Comparison of ENCODE assay signal across 13 cellular contexts in the genomic region with DNA sequence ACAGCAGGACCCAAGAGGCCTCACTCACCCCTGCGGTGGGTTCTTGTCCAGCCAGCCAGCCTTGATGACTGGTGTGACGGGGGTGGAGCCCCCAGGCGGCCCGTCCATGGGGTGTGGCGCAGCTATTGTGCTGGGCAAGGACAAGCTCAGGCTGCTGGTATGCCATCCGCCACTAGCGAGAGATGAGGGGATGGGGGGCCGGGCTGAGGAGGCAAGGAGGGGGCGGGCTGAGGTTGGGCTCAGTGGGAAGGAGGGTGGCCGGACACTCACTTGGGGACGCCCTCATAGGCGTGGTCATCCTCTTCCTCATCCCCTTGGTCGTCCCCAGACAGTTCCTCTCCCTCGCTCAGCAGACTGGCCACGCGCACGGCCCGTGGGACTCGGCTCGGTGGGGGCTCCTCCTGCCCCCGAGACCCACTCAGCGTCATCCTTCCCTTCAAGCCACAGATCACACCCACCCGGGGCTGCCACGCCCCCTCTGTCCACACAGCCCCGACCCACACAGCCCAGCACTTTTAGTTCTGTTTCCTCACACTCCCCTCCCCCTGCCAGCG. TPM values are rescaled to one million over a fixed set of nuclear protein-coding genes. Genes with fewer than 3 reads are reported as not detected.
DNase-seq lines count a peak whose midpoint lies in the region; ATAC-seq and TF ChIP-seq lines count a peak whose summit lies in the region.
"Had no signal": no experiment of that assay in that cellular context is flagged by ENCODE, and none has a peak within 500 bp of the region (broad histone marks: within the 10 kb centered on the region; RNA-seq: fewer than 3 reads in every experiment).

No MANE protein-coding gene starts in this region.

- H3K36me3 ChIP-seq in upper lobe of right lung (peaks cover 73% of the 10 kb centered on the region), SJCRH30 (no peaks in the 10 kb centered on the region)

- no peak for DNase-seq in activated CD8-positive, alpha-beta memory T cell treated with anti-CD3 and anti-CD28 coated beads, Interleukin-2, amount 10 ng/mL, durations not matched to agents 7 days and 5 days
- no peak for DNase-seq in activated CD8-positive, alpha-beta memory T cell treated with anti-CD3 and anti-CD28 coated beads, Interleukin-2, amount 50 U/mL, for 48 hours
- DNase-seq in globus pallidus (ENCODE audit: low spot score) = peak; percentile 69
- no peak for DNase-seq in nephron progenitor cell
- DNase-seq in upper lobe of right lung = peak; percentile 93
- DNase-seq in SJCRH30 = no peak
- no peak for DNase-seq in HT-29 (ENCODE audit: low spot score)
- DNase-seq: activated CD4-positive, alpha-beta memory T cell treated with anti-CD3 and anti-CD28 coated beads, Interleukin-2, amount 10 ng/mL, durations not matched to agents 7 days and 5 days; NCI-H2107; SHP77 had no signal

- H3K27me3 ChIP-seq in upper lobe of right lung (no peaks in the 10 kb centered on the region), SJCRH30 (no peaks in the 10 kb centered on the region)

- H3K4me3 ChIP-seq in upper lobe of right lung (no peak overlapping the region), SJCRH30 (no peak overlapping the region)
- H3K4me3 ChIP-seq: A549 had no signal

- CTCF ChIA-PET in activated CD8-positive, alpha-beta memory T cell treated with anti-CD3 and anti-CD28 coated beads, Interleukin-2, amount 10 ng/mL, durations not matched to agents 7 days and 5 days (lab: Charles Lee) = no interaction called here

- H3K27ac Mint-ChIP-seq in activated CD8-positive, alpha-beta memory T cell treated with anti-CD3 and anti-CD28 coated beads, Interleukin-2, amount 10 ng/mL, durations not matched to agents 7 days and 5 days = peak overlapping the region; percentile 11
- H3K27ac Mint-ChIP-seq in nephron progenitor cell = peak overlapping the region; percentile 93
- H3K27ac Mint-ChIP-seq: activated CD4-positive, alpha-beta memory T cell treated with anti-CD3 and anti-CD28 coated beads, Interleukin-2, amount 10 ng/mL, durations not matched to agents 7 days and 5 days had no signal

- peaks cover 7% of the 10 kb centered on the region for H3K36me3 Mint-ChIP-seq in activated CD8-positive, alpha-beta memory T cell treated with anti-CD3 and anti-CD28 coated beads, Interleukin-2, amount 10 ng/mL, durations not matched to agents 7 days and 5 days
- H3K36me3 Mint-ChIP-seq in nephron progenitor cell (ENCODE audit: low read depth) = peaks cover 29% of the 10 kb centered on the region

- H3K27ac ChIP-seq in upper lobe of right lung (no peak overlapping the region), SJCRH30 (no peak overlapping the region)
- H3K27ac ChIP-seq: A549 had no signal

- H3K4me1 Mint-ChIP-seq in activated CD8-positive, alpha-beta memory T cell treated with anti-CD3 and anti-CD28 coated beads, Interleukin-2, amount 10 ng/mL, durations not matched to agents 7 days and 5 days = peaks cover 10% of the 10 kb centered on the region
- peaks cover 43% of the 10 kb centered on the region for H3K4me1 Mint-ChIP-seq in nephron progenitor cell

- no peaks in the 10 kb centered on the region for H3K9me3 Mint-ChIP-seq in activated CD8-positive, alpha-beta memory T cell treated with anti-CD3 and anti-CD28 coated beads, Interleukin-2, amount 10 ng/mL, durations not matched to agents 7 days and 5 days (ENCODE audit: low read depth)
- no peaks in the 10 kb centered on the region for H3K9me3 Mint-ChIP-seq in nephron progenitor cell
- H3K9me3 Mint-ChIP-seq: activated CD4-positive, alpha-beta memory T cell treated with anti-CD3 and anti-CD28 coated beads, Interleukin-2, amount 10 ng/mL, durations not matched to agents 7 days and 5 days had no signal

- no peak overlapping the region for H3K4me3 Mint-ChIP-seq in activated CD8-positive, alpha-beta memory T cell treated with anti-CD3 and anti-CD28 coated beads, Interleukin-2, amount 10 ng/mL, durations not matched to agents 7 days and 5 days
- H3K4me3 Mint-ChIP-seq in nephron progenitor cell = peak overlapping the region; percentile 41
- H3K4me3 Mint-ChIP-seq: activated CD4-positive, alpha-beta memory T cell treated with anti-CD3 and anti-CD28 coated beads, Interleukin-2, amount 10 ng/mL, durations not matched to agents 7 days and 5 days had no signal

- no peak for ATAC-seq in activated CD8-positive, alpha-beta memory T cell treated with anti-CD3 and anti-CD28 coated beads, Interleukin-2, amount 10 ng/mL, durations not matched to agents 7 days and 5 days
- ATAC-seq in upper lobe of right lung (peak; percentile 91), GM18511 (IDR thresholded peaks at IDR 0.05; ENCODE audit: unreplicated experiment) (no peak)
- ATAC-seq: A549 had no signal

- H3K4me1 ChIP-seq in upper lobe of right lung (peaks cover 19% of the 10 kb centered on the region), SJCRH30 (no peaks in the 10 kb centered on the region)
- H3K4me1 ChIP-seq: A549 had no signal

- H3K9me3 ChIP-seq in upper lobe of right lung = no peaks in the 10 kb centered on the region
- H3K9me3 ChIP-seq in SJCRH30 (replicated peaks) = no peaks in the 10 kb centered on the region
- H3K9me3 ChIP-seq: A549 had no signal

- intact Hi-C loops in upper lobe of right lung (cut with DNase I) = no loop called here

- TF ChIP-seq CTCF in nephron progenitor cell (IDR thresholded peaks at IDR 0.05) (no peak), upper lobe of right lung (IDR thresholded peaks at IDR 0.05) (no peak)

- no peaks in the 10 kb centered on the region for H3K27me3 Mint-ChIP-seq in activated CD8-positive, alpha-beta memory T cell treated with anti-CD3 and anti-CD28 coated beads, Interleukin-2, amount 10 ng/mL, durations not matched to agents 7 days and 5 days
- peaks cover 5% of the 10 kb centered on the region for H3K27me3 Mint-ChIP-seq in nephron progenitor cell (ENCODE audit: low read depth, poor library complexity)
- H3K27me3 Mint-ChIP-seq: activated CD4-positive, alpha-beta memory T cell treated with anti-CD3 and anti-CD28 coated beads, Interleukin-2, amount 10 ng/mL, durations not matched to agents 7 days and 5 days had no signal

RNA-seq across cellular contexts. Expression of gene PDE2A, which starts 38.0 kb away (rescaled TPM):
- under 1 TPM; 0.67 to 0.75 TPM for total RNA-seq in activated CD8-positive, alpha-beta memory T cell treated with anti-CD3 and anti-CD28 coated beads, Interleukin-2, amount 10 ng/mL, durations not matched to agents 7 days and 5 days
- total RNA-seq in upper lobe of right lung = 27.3 TPM
- 0.15 and 0.24 TPM in 2 replicates for total RNA-seq in SJCRH30 (2014; rRNA removed; shearing (Covaris generic))
- 0.29 and 0.79 TPM in 2 replicates for total RNA-seq in HT-29 (2014; rRNA removed; shearing (Covaris generic))
- total RNA-seq: G401 had no signal

RNA-seq across cellular contexts. Expression of gene ARAP1, which starts 40.0 kb away (rescaled TPM):
- 100 to 1,000 TPM in 1 of 2 experiments, 10 to 100 TPM in 1; 96.5 to 104 TPM for total RNA-seq in activated CD8-positive, alpha-beta memory T cell treated with anti-CD3 and anti-CD28 coated beads, Interleukin-2, amount 10 ng/mL, durations not matched to agents 7 days and 5 days
- total RNA-seq in upper lobe of right lung = 226 TPM
- total RNA-seq in SJCRH30 (2014; rRNA removed; shearing (Covaris generic)) = 19.0 and 22.1 TPM in 2 replicates
- total RNA-seq in HT-29 (2014; rRNA removed; shearing (Covaris generic)) = 109 and 161 TPM in 2 replicates

Comparison
In these comparisons a context has a peak if more than half of its experiments do, and no peak if none do; other contexts are left out.
1. DNase-seq: peak in globus pallidus (single experiment) and upper lobe of right lung (single experiment); none in activated CD8-positive, alpha-beta memory T cell treated with anti-CD3 and anti-CD28 coated beads, Interleukin-2, amount 10 ng/mL, durations not matched to agents 7 days and 5 days (single experiment), activated CD8-positive, alpha-beta memory T cell treated with anti-CD3 and anti-CD28 coated beads, Interleukin-2, amount 50 U/mL, for 48 hours (single experiment), nephron progenitor cell (single experiment), SJCRH30 (0 of 2) and HT-29 (single experiment).
2. RNA of gene PDE2A, which starts 38.0 kb away (total RNA-seq): 27.3 TPM in upper lobe of right lung (single experiment); 0.29 to 0.79 TPM in HT-29, 0.67 to 0.75 TPM in activated CD8-positive, alpha-beta memory T cell treated with anti-CD3 and anti-CD28 coated beads, Interleukin-2, amount 10 ng/mL, durations not matched to agents 7 days and 5 days and 0.15 to 0.24 TPM in SJCRH30; every median in the first group is over 10 times any median in the second.